8 cellular contexts compared by ENCODE assay signal in genomic region chr2:232927041-232927792, GRCh38. TPM values are rescaled to one million over a fixed set of nuclear protein-coding genes. Genes with fewer than 3 reads are reported as not detected.
DNase-seq lines count a peak whose midpoint lies in the region; ATAC-seq and TF ChIP-seq lines count a peak whose summit lies in the region.

No MANE protein-coding gene starts in this region.

- H3K9me3 ChIP-seq in SK-N-MC (ENCODE audit: low read depth, low read length), result no peaks in the 10 kb centered on the region
- no peaks in the 10 kb centered on the region for H3K9me3 ChIP-seq in fibroblast of lung (ENCODE audit: control insufficient read depth, insufficient read depth, low read depth, low read length)
- H3K9me3 ChIP-seq in prostate gland, result no peaks in the 10 kb centered on the region

- H3K4me2 ChIP-seq in fibroblast of lung (ENCODE audit: extremely low read depth, insufficient read depth, low read length), result peak overlapping the region; percentile 68

- H4K20me1 ChIP-seq in fibroblast of lung (ENCODE audit: control insufficient read depth, extremely low read depth, insufficient read depth, low read length), result no peaks in the 10 kb centered on the region

- TF ChIP-seq POLR2A in prostate gland (IDR thresholded peaks at IDR 0.05), result no peak

- H3K9ac ChIP-seq in SK-N-MC (ENCODE audit: insufficient read length) (peak overlapping the region; percentile 32), fibroblast of lung (ENCODE audit: insufficient read depth, low read length) (no peak overlapping the region)

- POLR2A ChIA-PET in HEK293T (lab: Yijun Ruan, JAX), result no interaction called here

- CTCF ChIA-PET in HEK293T (lab: Yijun Ruan, JAX), result no interaction called here

- no peaks in the 10 kb centered on the region for H3K79me2 ChIP-seq in fibroblast of lung (ENCODE audit: control insufficient read depth, insufficient read depth, low read length)

- intact Hi-C loops in prostate gland (cut with DNase I), result no loop called here

- H3K4me1 ChIP-seq in fibroblast of lung (ENCODE audit: control insufficient read depth, extremely low read depth, insufficient read depth, low read length) (no peaks in the 10 kb centered on the region), prostate gland (replicated peaks) (peaks cover 6% of the 10 kb centered on the region)

- no peak overlapping the region for H2AFZ ChIP-seq in fibroblast of lung (ENCODE audit: low read length)

- 2% methylated on average over 63 of the region's 76 CpGs for WGBS in prostate gland

- H3K27me3 ChIP-seq in fibroblast of lung (ENCODE audit: control insufficient read depth, insufficient read depth, low read length) (peaks cover 13% of the 10 kb centered on the region), prostate gland (replicated peaks; ENCODE audit: insufficient read depth) (peaks cover 13% of the 10 kb centered on the region)

- peak overlapping the region; percentile 80 for H3K4me3 ChIP-seq in SK-N-MC
- peak overlapping the region in 2 of 4 experiments; percentile 40 for H3K4me3 ChIP-seq in fibroblast of lung (replicated peaks in 1 of 4; ENCODE audit: control extremely low read depth in 1 of 4, insufficient read depth in 1 of 4, low read depth in 3 of 4, low read length in 4 of 4)
- H3K4me3 ChIP-seq in prostate gland, result peak overlapping the region; percentile 23 to 36

- no peak for ATAC-seq in GM18873 (IDR thresholded peaks at IDR 0.05; ENCODE audit: low FRiP score, unreplicated experiment)
- no peak for ATAC-seq in GM21619 (IDR thresholded peaks at IDR 0.05; ENCODE audit: unreplicated experiment)
- ATAC-seq in GM21825 (IDR thresholded peaks at IDR 0.05; ENCODE audit: unreplicated experiment), result no peak

- H3K27ac ChIP-seq in SK-N-MC (no peak overlapping the region), fibroblast of lung (ENCODE audit: insufficient read depth, low read length) (no peak overlapping the region), prostate gland (no peak overlapping the region)

- H3K36me3 ChIP-seq in SK-N-MC (ENCODE audit: insufficient read depth, low read length) (peaks cover 16% of the 10 kb centered on the region), fibroblast of lung (ENCODE audit: control insufficient read depth, insufficient read depth, low read length) (no peaks in the 10 kb centered on the region), prostate gland (no peaks in the 10 kb centered on the region)

- DNase-seq in ELF-1 (ENCODE audit: low read depth, low spot score) (peak; percentile 17), SK-N-MC (ENCODE audit: low read depth, low spot score) (no peak), fibroblast of lung (ENCODE audit: low read depth in 2 of 2) (peak in 1 of 2 donors; percentile 36), prostate gland (ENCODE audit: low spot score) (no peak), HEK293T (ENCODE audit: extremely low spot score) (no peak)

- no peak for TF ChIP-seq CTCF in fibroblast of lung (conservative IDR thresholded peaks at IDR 0.05 in 1 of 2, IDR thresholded peaks at IDR 0.05 in 1 of 2; ENCODE audit: low read depth in 1 of 2, low read length in 2 of 2)
- no peak for TF ChIP-seq CTCF in prostate gland (IDR thresholded peaks at IDR 0.05)

TF ChIP-seq in HEK293T, 16 proteins besides CTCF, POLR2A, EP300 and RAD21:
- TF ChIP-seq FOXM1 (IDR thresholded peaks at IDR 0.05; ENCODE audit: borderline replicate concordance) (no peak), FOXA1 (IDR thresholded peaks at IDR 0.05) (no peak)

RNA-seq across cellular contexts. Expression of gene SNORC, which starts 57.2 kb away (rescaled TPM):
- total RNA-seq in fibroblast of lung (0.77 and 0.83 TPM in 2 replicates), prostate gland (1 to 10 TPM; 1.7 to 8.0 TPM)
- polyA plus RNA-seq in fibroblast of lung, result 0.08 and 0.14 TPM in 2 replicates
- polyA plus RNA-seq in fibroblast of lung (2012), result 0.28 and 0.59 TPM in 2 replicates
- polyA minus RNA-seq in fibroblast of lung (ENCODE audit: low replicate concordance), result not detected in 2 replicates
